Comparison of ENCODE assay signal across 10 cellular contexts in the genomic region with DNA sequence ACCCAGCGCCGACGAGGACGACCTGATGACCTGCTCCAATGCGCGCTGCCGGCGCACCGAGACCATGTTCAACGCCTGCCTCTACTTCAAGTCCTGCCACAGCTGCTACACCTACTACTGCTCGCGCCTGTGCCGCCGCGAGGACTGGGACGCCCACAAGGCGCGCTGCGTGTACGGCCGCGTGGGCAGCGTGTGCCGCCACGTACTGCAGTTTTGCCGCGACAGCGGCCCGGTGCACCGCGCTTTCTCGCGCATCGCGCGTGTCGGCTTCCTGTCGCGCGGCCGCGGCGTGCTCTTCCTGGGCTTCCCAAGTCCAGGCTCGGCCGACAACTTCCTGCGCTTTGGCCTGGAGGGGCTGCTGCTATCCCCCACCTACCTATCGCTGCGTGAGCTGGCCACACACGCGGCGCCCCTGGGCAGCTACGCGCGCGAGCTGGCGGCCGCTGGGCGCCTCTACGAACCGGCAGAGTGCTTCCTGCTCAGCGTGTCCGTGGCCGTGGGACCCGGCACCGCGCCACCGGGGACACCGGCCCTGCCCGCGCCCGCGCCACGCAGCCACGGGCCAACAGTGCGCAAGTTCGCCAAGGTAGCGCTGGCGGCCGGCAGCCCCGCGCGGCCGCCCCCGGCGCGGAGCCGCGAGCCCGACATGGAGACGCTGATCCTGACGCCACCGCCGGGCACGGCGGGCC. TPM values are rescaled to one million over a fixed set of nuclear protein-coding genes. Genes with fewer than 3 reads are reported as not detected.
A peak's percentile ranks its signal among the peaks of the same experiment; 100 is the strongest.
DNase-seq lines count a peak whose midpoint lies in the region; ATAC-seq and TF ChIP-seq lines count a peak whose summit lies in the region.
"Had no signal": no experiment of that assay in that cellular context is flagged by ENCODE, and none has a peak within 500 bp of the region (broad histone marks: within the 10 kb centered on the region; RNA-seq: fewer than 3 reads in every experiment).

No MANE protein-coding gene starts in this region.

- CTCF ChIA-PET in CD8-positive, alpha-beta memory T cell (lab: Charles Lee): interaction anchor here (0.6 to 1.3 kb wide), 2 partner anchors 35 to 189 kb away, joined by 3 read pairs; no protein-coding TSS in a partner anchor
- CTCF ChIA-PET in IMR-90 (lab: Yijun Ruan, JAX): interaction anchor here (0.9 kb wide), 1 partner anchor 183 kb away, joined by 3 read pairs; no protein-coding TSS in a partner anchor

- no peak overlapping the region for H3K23ac ChIP-seq in IMR-90 (ENCODE audit: low read depth, low read length)

- H3K56ac ChIP-seq in IMR-90 (ENCODE audit: extremely low read depth, insufficient read depth, low read length): no peak overlapping the region

- H3K27ac Mint-ChIP-seq in CD8-positive, alpha-beta memory T cell: peak overlapping the region in 1 of 8 donors; percentile 65
- H3K27ac Mint-ChIP-seq in effector memory CD8-positive, alpha-beta T cell: peak overlapping the region; percentile 41

- DNase-seq in CD8-positive, alpha-beta memory T cell: no peak
- DNase-seq in IMR-90 (no peak), retina (peak; percentile 39), iPS-NIHi7 (ENCODE audit: extremely low spot score) (no peak), putamen (ENCODE audit: low spot score) (no peak), SKM-1 treated with dmso at 0.1 percent for 144 hours (lab: John Stamatoyannopoulos, UW; ENCODE audit: unreplicated experiment) (no peak)
- DNase-seq in effector memory CD8-positive, alpha-beta T cell: no peak
- DNase-seq: activated effector memory CD4-positive, alpha-beta T cell treated with anti-CD3 and anti-CD28 coated beads, Interleukin-2, amount 50 U/mL, for 16 hours; KBM-7; NCI-H2227 treated with DMSO at 0.1 percent for 48 hours had no signal

- no peak overlapping the region for H3K27ac ChIP-seq in CD8-positive, alpha-beta memory T cell (ENCODE audit: low read depth, low read length)
- H3K27ac ChIP-seq in IMR-90 (ENCODE audit: insufficient read depth, low read length): no peak overlapping the region

- no peak overlapping the region for H2BK20ac ChIP-seq in IMR-90 (ENCODE audit: low read depth, low read length)

- H4K91ac ChIP-seq in IMR-90 (ENCODE audit: insufficient read depth, low read depth, low read length): no peak overlapping the region

- H3K4me1 ChIP-seq in CD8-positive, alpha-beta memory T cell (ENCODE audit: insufficient read depth, low read length): peaks cover 30% of the 10 kb centered on the region
- peaks cover 12% of the 10 kb centered on the region for H3K4me1 ChIP-seq in IMR-90 (ENCODE audit: control insufficient read depth, insufficient read depth, low read length)

- whole genome bisulfite sequencing in IMR-90 (ENCODE audit: extremely low coverage in 2 of 2, insufficient read length in 1 of 2), 2 experiments: 8% methylated on average over 75 of the region's 95 CpGs; no CpG with 5 or more reads in 1 of the 2 experiments

- no TSS peak for BruUV-seq in IMR-90 (replicated peaks; lab: Mats Ljungman, UMichigan)

- H2BK5ac ChIP-seq in IMR-90 (ENCODE audit: low read depth, low read length, poor library complexity, severe bottlenecking): no peak overlapping the region

- intact Hi-C loops in IMR-90 (cut with micrococcal nuclease): no loop called here

- peaks cover 11 to 27% of the 10 kb centered on the region in 2 donors for H3K27me3 Mint-ChIP-seq in CD8-positive, alpha-beta memory T cell
- peaks cover 0 to 11% of the 10 kb centered on the region in 2 donors for H3K27me3 Mint-ChIP-seq in effector memory CD8-positive, alpha-beta T cell

- no peak for TF ChIP-seq POLR2A in IMR-90 (IDR thresholded peaks at IDR 0.05; ENCODE audit: low read depth, low read length)

- no peaks in the 10 kb centered on the region for H3K9me3 ChIP-seq in CD8-positive, alpha-beta memory T cell (ENCODE audit: low read length)
- peaks cover 6% of the 10 kb centered on the region; the same call in 1 of the 2 replicates for H3K9me3 ChIP-seq in IMR-90 (ENCODE audit: control insufficient read depth, insufficient read depth, low read length)

- H2AFZ ChIP-seq in IMR-90 (replicated peaks; ENCODE audit: low read length, poor library complexity): peak overlapping the region; percentile 51

- no peak for ATAC-seq in IMR-90 (ENCODE audit: low read depth)
- no peak for ATAC-seq in effector memory CD8-positive, alpha-beta T cell (replicated peaks)

- H2BK15ac ChIP-seq in IMR-90 (ENCODE audit: low read depth, low read length): no peak overlapping the region

- H2AK9ac ChIP-seq in IMR-90 (replicated peaks; ENCODE audit: low read depth, low read length, poor library complexity): peak overlapping the region; percentile 28

- POLR2A ChIA-PET in CD8-positive, alpha-beta memory T cell (lab: Charles Lee): no interaction called here
- POLR2A ChIA-PET in IMR-90 (lab: Charles Lee; ENCODE audit: unreplicated experiment): no interaction called here

- H3K4me3 ChIP-seq in CD8-positive, alpha-beta memory T cell (ENCODE audit: low read length): no peak overlapping the region
- H3K4me3 ChIP-seq in IMR-90 (ENCODE audit: insufficient read depth, low read depth, low read length): peak overlapping the region; percentile 24

- H3K9ac ChIP-seq in IMR-90 (ENCODE audit: low read depth, low read length): no peak overlapping the region

- peaks cover 3% of the 10 kb centered on the region; the same call in 1 of the 2 replicates for H3K9me1 ChIP-seq in IMR-90 (ENCODE audit: insufficient read depth, low read length)

- H3K4me3 Mint-ChIP-seq in CD8-positive, alpha-beta memory T cell: peak overlapping the region in 5 of 7 donors; percentile 3 to 72 (median 55)
- peak overlapping the region; percentile 25 to 92 for H3K4me3 Mint-ChIP-seq in effector memory CD8-positive, alpha-beta T cell

- dilution Hi-C loops in IMR-90 (cut with HindIII; ENCODE audit: low sequenced_read_pairs, unreplicated experiment): no loop called here

- in situ Hi-C loops in IMR-90 (cut with MboI; ENCODE audit: low sequenced_read_pairs): no loop called here

- TF ChIP-seq CTCF in IMR-90 (conservative IDR thresholded peaks at IDR 0.05; ENCODE audit: low read depth, low read length): no peak

- H2AK5ac ChIP-seq in IMR-90 (ENCODE audit: low read depth, low read length): 0 out of 2 replicates have a peak overlapping the region, but pooled peaks have one; percentile 14

- no peak overlapping the region for H3K4me2 ChIP-seq in IMR-90 (ENCODE audit: low read depth, low read length)

- no peak overlapping the region for H4K5ac ChIP-seq in IMR-90 (ENCODE audit: low read depth, low read length)

- no peak overlapping the region for H3K4ac ChIP-seq in IMR-90 (ENCODE audit: low read depth, low read length)

- H3K27me3 ChIP-seq in CD8-positive, alpha-beta memory T cell (ENCODE audit: insufficient read depth, low read length, poor library complexity, severe bottlenecking): peaks cover 4% of the 10 kb centered on the region
- H3K27me3 ChIP-seq in IMR-90 (ENCODE audit: control insufficient read depth, insufficient read depth, low read length): peaks cover 22% of the 10 kb centered on the region

- H4K8ac ChIP-seq in IMR-90 (ENCODE audit: low read depth in 2 of 2, low read length in 2 of 2): no peak overlapping the region

- no peak overlapping the region for H2BK120ac ChIP-seq in IMR-90 (ENCODE audit: low read depth, low read length)

- H3K18ac ChIP-seq in IMR-90 (ENCODE audit: low read depth, low read length): no peak overlapping the region

- H3K14ac ChIP-seq in IMR-90 (replicated peaks; ENCODE audit: low read depth, low read length): no peak overlapping the region

- H3K9me3 Mint-ChIP-seq in CD8-positive, alpha-beta memory T cell: peaks cover 0 to 3% (median 0%) of the 10 kb centered on the region in 5 donors
- no peaks in the 10 kb centered on the region for H3K9me3 Mint-ChIP-seq in effector memory CD8-positive, alpha-beta T cell

- H3K79me1 ChIP-seq in IMR-90 (ENCODE audit: low read depth in 1 of 2, low read length in 2 of 2): peaks cover 9 to 25% of the 10 kb centered on the region in 2 experiments; a peak in 2 of 4 replicates

- no peak for TF ChIP-seq RAD21 in IMR-90 (IDR thresholded peaks at IDR 0.05; ENCODE audit: low read length)

- peaks cover 0 to 7% (median 0%) of the 10 kb centered on the region in 3 donors for H3K36me3 Mint-ChIP-seq in CD8-positive, alpha-beta memory T cell
- peaks cover 59% of the 10 kb centered on the region for H3K36me3 Mint-ChIP-seq in effector memory CD8-positive, alpha-beta T cell (ENCODE audit: insufficient read depth)

- H3K4me1 Mint-ChIP-seq in CD8-positive, alpha-beta memory T cell: peaks cover 8 to 40% (median 21%) of the 10 kb centered on the region in 3 donors
- H3K4me1 Mint-ChIP-seq in effector memory CD8-positive, alpha-beta T cell (ENCODE audit: low read depth in 2 of 2): peaks cover 17 to 18% of the 10 kb centered on the region in 2 donors

- no peaks in the 10 kb centered on the region for H3K36me3 ChIP-seq in CD8-positive, alpha-beta memory T cell (ENCODE audit: insufficient read depth, low read length)
- peaks cover 13% of the 10 kb centered on the region; the same call in 1 of the 2 replicates for H3K36me3 ChIP-seq in IMR-90 (ENCODE audit: control insufficient read depth, insufficient read depth, low read length)

- peaks cover 29% of the 10 kb centered on the region for H4K20me1 ChIP-seq in IMR-90 (ENCODE audit: insufficient read depth, low read length)

RNA-seq across cellular contexts. Expression of gene PHPT1, which starts 2.7 kb away (rescaled TPM):
- 100 to 1,000 TPM; 108 to 110 TPM for total RNA-seq in CD8-positive, alpha-beta memory T cell
- polyA plus RNA-seq in CD8-positive, alpha-beta memory T cell: 100.0 TPM
- total RNA-seq in IMR-90 (2012; rRNA removed): 70.3 and 79.8 TPM in 2 replicates
- 214 and 338 TPM in 2 replicates for polyA plus RNA-seq in IMR-90 (2012; rRNA removed)
- 216 and 420 TPM in 2 replicates for polyA plus RNA-seq in IMR-90 (2012; cell fraction: cytosol; rRNA removed)
- polyA plus RNA-seq in IMR-90 (2012; cell fraction: nucleus; rRNA removed; ENCODE audit: low replicate concordance): 195 and 363 TPM in 2 replicates

RNA-seq across cellular contexts. Expression of gene AJM1, which starts 4.2 kb away (rescaled TPM):
- total RNA-seq in CD8-positive, alpha-beta memory T cell: 1 to 10 TPM; 3.2 TPM
- polyA plus RNA-seq in CD8-positive, alpha-beta memory T cell: 0.39 TPM
- 0.18 and 0.28 TPM in 2 replicates for total RNA-seq in IMR-90 (2012; rRNA removed)
- 1.5 and 1.9 TPM in 2 replicates for polyA plus RNA-seq in IMR-90 (2012; rRNA removed)
- polyA plus RNA-seq in IMR-90 (2012; cell fraction: cytosol; rRNA removed): 0.62 and 0.77 TPM in 2 replicates
- 9.3 and 21.4 TPM in 2 replicates for polyA plus RNA-seq in IMR-90 (2012; cell fraction: nucleus; rRNA removed; ENCODE audit: low replicate concordance)

RNA-seq across cellular contexts. Expression of gene MAMDC4, which starts 5.6 kb away (rescaled TPM):
- 10 to 100 TPM; 12.2 to 12.9 TPM for total RNA-seq in CD8-positive, alpha-beta memory T cell
- not detected for polyA plus RNA-seq in CD8-positive, alpha-beta memory T cell
- 0.18 and 0.28 TPM in 2 replicates for total RNA-seq in IMR-90 (2012; rRNA removed)
- 3.5 and 5.0 TPM in 2 replicates for polyA plus RNA-seq in IMR-90 (2012; rRNA removed)
- 1.2 and 2.7 TPM in 2 replicates for polyA plus RNA-seq in IMR-90 (2012; cell fraction: cytosol; rRNA removed)
- 36.8 and 106 TPM in 2 replicates for polyA plus RNA-seq in IMR-90 (2012; cell fraction: nucleus; rRNA removed; ENCODE audit: low replicate concordance)

RNA-seq across cellular contexts. Expression of gene EDF1, which starts 19.6 kb away (rescaled TPM):
- total RNA-seq in CD8-positive, alpha-beta memory T cell: 100 to 1,000 TPM; 354 to 356 TPM
- polyA plus RNA-seq in CD8-positive, alpha-beta memory T cell: 476 TPM
- 279 and 538 TPM in 2 replicates for total RNA-seq in IMR-90 (2012; rRNA removed)
- 701 and 703 TPM in 2 replicates for polyA plus RNA-seq in IMR-90 (2012; rRNA removed)
- 514 and 713 TPM in 2 replicates for polyA plus RNA-seq in IMR-90 (2012; cell fraction: cytosol; rRNA removed)
- 248 and 634 TPM in 2 replicates for polyA plus RNA-seq in IMR-90 (2012; cell fraction: nucleus; rRNA removed; ENCODE audit: low replicate concordance)

RNA-seq across cellular contexts. Expression of gene RABL6, which starts 38.8 kb away (rescaled TPM):
- total RNA-seq in CD8-positive, alpha-beta memory T cell: 100 to 1,000 TPM in 1 of 2 experiments, 10 to 100 TPM in 1; 98.2 to 106 TPM
- polyA plus RNA-seq in CD8-positive, alpha-beta memory T cell: 20.9 TPM
- 43.9 and 47.5 TPM in 2 replicates for total RNA-seq in IMR-90 (2012; rRNA removed)
- polyA plus RNA-seq in IMR-90 (2012; rRNA removed): 37.1 and 40.4 TPM in 2 replicates
- polyA plus RNA-seq in IMR-90 (2012; cell fraction: cytosol; rRNA removed): 20.9 and 39.1 TPM in 2 replicates
- 60.9 and 121 TPM in 2 replicates for polyA plus RNA-seq in IMR-90 (2012; cell fraction: nucleus; rRNA removed; ENCODE audit: low replicate concordance)

Comparison
In these comparisons a context has a peak if more than half of its experiments do, and no peak if none do; other contexts are left out.
1. RNA of gene MAMDC4, which starts 5.6 kb away (total RNA-seq): 12.2 to 12.9 TPM in CD8-positive, alpha-beta memory T cell; 0.18 to 0.28 TPM in IMR-90; every median in the first group is over 10 times any median in the second.